Comparison of ENCODE assay signal across 8 cellular contexts in the genomic region with DNA sequence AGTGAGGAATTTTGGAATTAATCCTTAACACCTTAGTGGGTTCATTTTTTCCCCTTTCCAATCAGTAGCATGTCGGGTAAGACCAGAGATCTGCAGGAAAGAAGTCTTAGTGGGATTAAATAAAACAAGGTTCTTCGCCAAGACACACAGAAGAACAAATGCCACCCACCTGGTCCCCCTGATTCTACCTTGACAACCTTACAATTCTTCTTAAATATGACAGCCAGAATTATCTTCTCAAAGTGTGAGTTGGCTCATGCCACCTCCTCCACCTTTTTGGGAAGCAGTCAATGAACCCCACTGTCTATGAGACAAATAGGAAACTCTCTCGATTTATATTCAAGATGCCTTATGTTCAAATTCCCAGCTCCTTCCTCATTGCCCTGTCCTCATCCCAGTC.
"Had no signal": no experiment of that assay in that cellular context is flagged by ENCODE, and none has a peak within 500 bp of the region (broad histone marks: within the 10 kb centered on the region; RNA-seq: fewer than 3 reads in every experiment).

No MANE protein-coding gene starts in this region.

- H3K9me3 Mint-ChIP-seq: GM23338, H9 had no signal

- H3K4me3 Mint-ChIP-seq: GM23338, H9, HFFc6 had no signal

- H3K27ac ChIP-seq: GM23248 had no signal

- H3K36me3 ChIP-seq: HAP-1 had no signal

- H3K4me1 ChIP-seq: HAP-1 had no signal

- DNase-seq: GM23248, GOT3, H7, H9, HCEC 1CT, HFFc6 had no signal

- H3K27ac Mint-ChIP-seq: GM23338, HFFc6 had no signal

- H3K9me3 ChIP-seq: HAP-1 had no signal

- H3K4me3 ChIP-seq: GM23248, GM23338, HAP-1 had no signal
